ENCODE assay signal across 10 cellular contexts in the genomic region with DNA sequence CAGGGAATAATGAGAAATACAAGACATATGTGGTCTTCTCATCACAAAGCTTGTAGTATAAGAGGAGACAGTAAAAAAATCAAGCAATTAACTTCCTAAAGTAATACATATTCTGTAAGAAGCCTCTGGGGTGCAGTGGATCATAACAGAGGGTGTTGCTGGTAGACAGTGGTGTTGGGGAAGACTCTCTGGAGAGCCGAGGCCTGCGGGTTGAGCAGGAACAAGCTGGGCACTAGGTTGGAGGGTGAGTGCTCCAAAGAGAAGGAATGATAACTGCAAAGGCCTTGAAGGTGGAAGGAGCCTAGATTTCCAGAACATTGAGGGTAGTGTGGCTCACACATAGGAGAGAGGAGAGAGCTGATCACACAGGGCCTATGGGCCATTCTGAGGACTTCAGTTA. TPM values are rescaled to one million over a fixed set of nuclear protein-coding genes. Genes with fewer than 3 reads are reported as not detected.
DNase-seq lines count a peak whose midpoint lies in the region; ATAC-seq and TF ChIP-seq lines count a peak whose summit lies in the region.
"Had no signal": no experiment of that assay in that cellular context is flagged by ENCODE, and none has a peak within 500 bp of the region (broad histone marks: within the 10 kb centered on the region; RNA-seq: fewer than 3 reads in every experiment).

No MANE protein-coding gene starts in this region.

- H3K9me3 ChIP-seq in adrenal gland (replicated peaks in 1 of 3) (no peaks in the 10 kb centered on the region), lung (ENCODE audit: control insufficient read depth in 2 of 2, insufficient read depth in 1 of 2, low read length in 1 of 2) (peaks cover 0 to 14% of the 10 kb centered on the region in 2 donors), suprapubic skin (no peaks in the 10 kb centered on the region)

- TF ChIP-seq POLR2A in adrenal gland (IDR thresholded peaks at IDR 0.05) (no peak), suprapubic skin (IDR thresholded peaks at IDR 0.05) (no peak)

- POLR2A ChIA-PET in activated CD4-positive, alpha-beta memory T cell treated with anti-CD3 and anti-CD28 coated beads for 36 hours (lab: Charles Lee) = interaction anchor here (1.3 to 4.2 kb wide), 5 partner anchors 53 to 170 kb away, joined by 4 to 27 read pairs (median 18); partner anchors contain the start of genes GIMAP5, GIMAP6, GIMAP7 and GIMAP8

- TF ChIP-seq CTCF in adrenal gland (IDR thresholded peaks at IDR 0.05) = no peak
- no peak for TF ChIP-seq CTCF in lung (IDR thresholded peaks at IDR 0.05; ENCODE audit: control extremely low read depth, extremely low read depth)
- TF ChIP-seq CTCF in suprapubic skin (IDR thresholded peaks at IDR 0.05) = no peak

- peak overlapping the region; percentile 94 for H3K4me3 Mint-ChIP-seq in activated CD4-positive, alpha-beta memory T cell treated with anti-CD3 and anti-CD28 coated beads for 36 hours

- H3K27me3 Mint-ChIP-seq in activated CD4-positive, alpha-beta memory T cell treated with anti-CD3 and anti-CD28 coated beads for 36 hours = no peaks in the 10 kb centered on the region

- H3K27ac ChIP-seq in adrenal gland (peak overlapping the region in 3 of 5 donors; percentile 16 to 51 (median 33)), lung (ENCODE audit: low read depth in 1 of 2, low read length in 1 of 2) (peak overlapping the region; percentile 67 to 74), suprapubic skin (no peak overlapping the region)

- DNase-seq in activated CD4-positive, alpha-beta memory T cell treated with anti-CD3 and anti-CD28 coated beads for 36 hours = no peak
- DNase-seq in adrenal gland (no peak), lung (ENCODE audit: low spot score) (no peak), suprapubic skin (ENCODE audit: low spot score in 2 of 2) (no peak), putamen (ENCODE audit: low spot score) (no peak), NCI-H2081 treated with DMSO at 0.1 percent for 48 hours (lab: John Stamatoyannopoulos, UW) (no peak)
- no peak for DNase-seq in activated effector memory CD4-positive, alpha-beta T cell treated with anti-CD3 and anti-CD28 coated beads, Interleukin-2, amount 50 U/mL, for 16 hours
- DNase-seq: activated effector memory CD4-positive, alpha-beta T cell treated with Interleukin-2 at 50 U/mL for 16 hours; DMS53; NCI-H1436 treated with DMSO at 0.1 percent for 48 hours had no signal

- peaks cover 22% of the 10 kb centered on the region for H3K9me3 Mint-ChIP-seq in activated CD4-positive, alpha-beta memory T cell treated with anti-CD3 and anti-CD28 coated beads for 36 hours

- peaks cover 53% of the 10 kb centered on the region for H3K4me1 Mint-ChIP-seq in activated CD4-positive, alpha-beta memory T cell treated with anti-CD3 and anti-CD28 coated beads for 36 hours (ENCODE audit: low read depth)

- peak overlapping the region in 1 of 4 donors; percentile 53 for H3K4me3 ChIP-seq in adrenal gland
- H3K4me3 ChIP-seq in lung = peak overlapping the region; percentile 37
- peak overlapping the region; percentile 39 for H3K4me3 ChIP-seq in suprapubic skin

- H3K36me3 Mint-ChIP-seq in activated CD4-positive, alpha-beta memory T cell treated with anti-CD3 and anti-CD28 coated beads for 36 hours = peaks cover 58% of the 10 kb centered on the region

- H3K36me3 ChIP-seq in adrenal gland (replicated peaks in 1 of 2) (no peaks in the 10 kb centered on the region), lung (ENCODE audit: control insufficient read depth in 2 of 2, insufficient read depth in 2 of 2, low read length in 2 of 2) (peaks cover 8 to 15% of the 10 kb centered on the region in 2 donors), suprapubic skin (peaks cover 13% of the 10 kb centered on the region)

- intact Hi-C loops in activated CD4-positive, alpha-beta memory T cell treated with anti-CD3 and anti-CD28 coated beads for 36 hours (cut with micrococcal nuclease) = loop anchor here (1.0 to 2.0 kb wide), 4 partner anchors 52 to 170 kb away; partner anchors contain the start of gene GIMAP6
- intact Hi-C loops in adrenal gland (cut with DNase I) = no loop called here

- H3K27me3 ChIP-seq in adrenal gland (no peaks in the 10 kb centered on the region), lung (ENCODE audit: control insufficient read depth, insufficient read depth) (no peaks in the 10 kb centered on the region), suprapubic skin (no peaks in the 10 kb centered on the region)

- CTCF ChIA-PET in activated CD4-positive, alpha-beta memory T cell treated with anti-CD3 and anti-CD28 coated beads for 36 hours (lab: Charles Lee) = interaction anchor here (0.7 to 4.1 kb wide), 17 partner anchors 7 to 190 kb away, joined by 3 to 33 read pairs (median 5); partner anchors contain the start of genes GIMAP1 and GIMAP7

- H3K4me1 ChIP-seq in adrenal gland (replicated peaks in 1 of 2) (no peaks in the 10 kb centered on the region), lung (ENCODE audit: control insufficient read depth in 2 of 2, insufficient read depth in 2 of 2, low read length in 2 of 2) (peaks cover 0 to 8% of the 10 kb centered on the region in 2 donors), suprapubic skin (peaks cover 15% of the 10 kb centered on the region)

- no peak for ATAC-seq in lung (ENCODE audit: insufficient read depth, low FRiP score)

- WGBS in adrenal gland, 4 donors = 41 to 78% (median 71%) methylated on average over 2 of the region's 2 CpGs
- WGBS in lung, 2 donors = 23 to 65% methylated on average over 2 of the region's 2 CpGs
- 68% methylated on average over 2 of the region's 2 CpGs for WGBS in suprapubic skin

- H3K27ac Mint-ChIP-seq in activated CD4-positive, alpha-beta memory T cell treated with anti-CD3 and anti-CD28 coated beads for 36 hours = peak overlapping the region; percentile 98

- TF ChIP-seq EP300 in suprapubic skin (IDR thresholded peaks at IDR 0.05) = no peak

RNA-seq across cellular contexts. Expression of gene GIMAP4, which starts 1.5 kb away (rescaled TPM):
- 100 to 1,000 TPM; 128 to 140 TPM for total RNA-seq in activated CD4-positive, alpha-beta memory T cell treated with anti-CD3 and anti-CD28 coated beads for 36 hours
- total RNA-seq in adrenal gland = 10 to 100 TPM; 24.6 to 52.7 (median 39.6) TPM
- 10 to 100 TPM; 19.6 to 35.6 (median 27.9) TPM for polyA plus RNA-seq in adrenal gland
- 10 to 100 TPM; 49.0 to 66.2 TPM for total RNA-seq in lung
- polyA plus RNA-seq in lung = 10 to 100 TPM; 26.2 to 48.3 TPM
- total RNA-seq in suprapubic skin = 10 to 100 TPM in 2 of 4 donors, 1 to 10 TPM in 2; 6.5 to 12.5 (median 9.3) TPM

RNA-seq across cellular contexts. Expression of gene GIMAP7, which starts 54.0 kb away (rescaled TPM):
- total RNA-seq in activated CD4-positive, alpha-beta memory T cell treated with anti-CD3 and anti-CD28 coated beads for 36 hours = 10 to 100 TPM; 42.5 to 44.1 TPM
- total RNA-seq in adrenal gland (10 to 100 TPM in 7 of 8 donors, 1 to 10 TPM in 1; 4.2 to 24.8 (median 18.0) TPM), lung (10 to 100 TPM; 20.6 to 30.8 TPM), suprapubic skin (10 to 100 TPM in 1 of 4 donors, 1 to 10 TPM in 3; 1.4 to 10.8 (median 4.9) TPM)
- polyA plus RNA-seq in adrenal gland (10 to 100 TPM; 17.6 to 39.3 (median 24.7) TPM), lung (10 to 100 TPM; 39.8 to 54.7 TPM)
